In genomic region chr13:40194204-40194806, GRCh38 we compare ENCODE assay signal across 18 cellular contexts.
A peak's percentile ranks its signal among the peaks of the same experiment; 100 is the strongest.
DNase-seq lines count a peak whose midpoint lies in the region; ATAC-seq, FAIRE-seq and TF ChIP-seq lines count a peak whose summit lies in the region.
"Had no signal": no experiment of that assay in that cellular context is flagged by ENCODE, and none has a peak within 500 bp of the region (broad histone marks: within the 10 kb centered on the region; RNA-seq: fewer than 3 reads in every experiment).

No MANE protein-coding gene starts in this region.

- H3K9me1 ChIP-seq in endothelial cell of umbilical vein (replicated peaks; ENCODE audit: control insufficient read depth, extremely low read depth, insufficient read depth, low read length) = no peaks in the 10 kb centered on the region

- peak; percentile 72 for TF ChIP-seq POLR2A in endothelial cell of umbilical vein (IDR thresholded peaks at IDR 0.05; ENCODE audit: low read depth, low read length)

- H3K9me3 Mint-ChIP-seq in stimulated activated effector memory CD8-positive, alpha-beta T cell treated with anti-CD3 and anti-CD28 coated beads, Interleukin-12 subunit alpha, Interleukin-12 subunit beta, amount 100 ng/mL, for 72 hours = no peaks in the 10 kb centered on the region
- H3K9me3 Mint-ChIP-seq: activated naive CD4-positive, alpha-beta T cell treated with anti-CD3 and anti-CD28 coated beads for 36 hours; H9; immature natural killer cell; naive B cell; type B pancreatic cell; WTC11 had no signal

- H3K4me2 ChIP-seq in endothelial cell of umbilical vein (ENCODE audit: insufficient read depth, low read length) = peak overlapping the region; percentile 67
- no peak overlapping the region for H3K4me2 ChIP-seq in smooth muscle cell

- H3K36me3 ChIP-seq in MG63 (no peaks in the 10 kb centered on the region), endothelial cell of umbilical vein (ENCODE audit: control insufficient read depth in 2 of 2, extremely low read depth in 1 of 2, insufficient read depth in 2 of 2, low read length in 2 of 2) (no peaks in the 10 kb centered on the region), smooth muscle cell (ENCODE audit: low read depth) (no peaks in the 10 kb centered on the region)

- no peak for TF ChIP-seq CTCF in endothelial cell of umbilical vein (IDR thresholded peaks at IDR 0.05; ENCODE audit: extremely low read depth in 1 of 2, insufficient read depth in 1 of 2, low read depth in 1 of 2, low read length in 2 of 2)
- no peak for TF ChIP-seq CTCF in smooth muscle cell (IDR thresholded peaks at IDR 0.05; ENCODE audit: borderline replicate concordance, insufficient read depth, poor library complexity, severe bottlenecking)

- POLR2A ChIA-PET in endothelial cell of umbilical vein (lab: Charles Lee) = interaction anchor here (1.0 to 1.4 kb wide), 5 partner anchors 12 to 487 kb away, joined by 3 to 5 read pairs (median 4); no protein-coding TSS in a partner anchor

- no peaks in the 10 kb centered on the region for H3K27me3 ChIP-seq in MG63
- H3K27me3 ChIP-seq in endothelial cell of umbilical vein (ENCODE audit: control insufficient read depth in 2 of 2, insufficient read depth in 2 of 2, low read length in 2 of 2) = no peaks in the 10 kb centered on the region
- no peaks in the 10 kb centered on the region for H3K27me3 ChIP-seq in smooth muscle cell (ENCODE audit: low read depth)

- DNase-seq in MG63 (peak; percentile 26), endothelial cell of umbilical vein (ENCODE audit: low read depth, low spot score) (peak; percentile 98), lung microvascular endothelial cell (ENCODE audit: low read depth in 2 of 2) (peak; percentile 89 to 97), foreskin melanocyte (no peak), NK-92 (lab: John Stamatoyannopoulos, UW; ENCODE audit: unreplicated experiment) (no peak), smooth muscle cell (lab: John Stamatoyannopoulos, UW; ENCODE audit: unreplicated experiment) (no peak), cortex of kidney (lab: John Stamatoyannopoulos, UW) (no peak)
- no peak for DNase-seq in stimulated activated effector memory CD8-positive, alpha-beta T cell treated with anti-CD3 and anti-CD28 coated beads, Interleukin-12 subunit alpha, Interleukin-12 subunit beta, amount 100 ng/mL, for 72 hours (ENCODE audit: low spot score in 2 of 2)
- DNase-seq: activated naive CD4-positive, alpha-beta T cell treated with anti-CD3 and anti-CD28 coated beads for 36 hours; DMS153; H9; immature natural killer cell; naive B cell; NCI-H1105 treated with DMSO at 0.1 percent for 48 hours; SW 1271 had no signal

- CTCF ChIA-PET in endothelial cell of umbilical vein (lab: Charles Lee) = interaction anchor here (0.7 to 2.4 kb wide), 15 partner anchors 10 to 490 kb away, joined by 3 to 15 read pairs (median 3); no protein-coding TSS in a partner anchor

- H3K9me3 ChIP-seq in MG63 = no peaks in the 10 kb centered on the region
- no peaks in the 10 kb centered on the region for H3K9me3 ChIP-seq in endothelial cell of umbilical vein (replicated peaks; ENCODE audit: control insufficient read depth, insufficient read depth, low read length)
- H3K9me3 ChIP-seq in smooth muscle cell (replicated peaks; ENCODE audit: low read depth) = no peaks in the 10 kb centered on the region

- no peak for ATAC-seq in stimulated activated effector memory CD8-positive, alpha-beta T cell treated with anti-CD3 and anti-CD28 coated beads, Interleukin-12 subunit alpha, Interleukin-12 subunit beta, amount 100 ng/mL, for 72 hours
- ATAC-seq: WTC11 had no signal

- peak overlapping the region; percentile 98 for H3K27ac ChIP-seq in endothelial cell of umbilical vein (ENCODE audit: insufficient read depth, low read depth, low read length)
- no peak overlapping the region for H3K27ac ChIP-seq in smooth muscle cell (ENCODE audit: low read depth)

- no peak overlapping the region for H3K4me3 ChIP-seq in MG63
- H3K4me3 ChIP-seq in endothelial cell of umbilical vein (replicated peaks in 1 of 3; ENCODE audit: insufficient read depth in 1 of 3, low read depth in 1 of 3, low read length in 3 of 3) = no peak overlapping the region
- H3K4me3 ChIP-seq in smooth muscle cell = no peak overlapping the region

- H3K9ac ChIP-seq in endothelial cell of umbilical vein (replicated peaks; ENCODE audit: extremely low read depth, insufficient read depth, low read length) = peak overlapping the region; percentile 89
- no peak overlapping the region for H3K9ac ChIP-seq in smooth muscle cell (ENCODE audit: low read depth)

- H3K36me3 Mint-ChIP-seq in stimulated activated effector memory CD8-positive, alpha-beta T cell treated with anti-CD3 and anti-CD28 coated beads, Interleukin-12 subunit alpha, Interleukin-12 subunit beta, amount 100 ng/mL, for 72 hours = no peaks in the 10 kb centered on the region
- H3K36me3 Mint-ChIP-seq: immature natural killer cell, naive B cell, type B pancreatic cell, WTC11 had no signal

- WGBS in smooth muscle cell (ENCODE audit: low lambda C conversion rate) = 85% methylated on average over 9 of the region's 9 CpGs

- H3K27ac Mint-ChIP-seq in stimulated activated effector memory CD8-positive, alpha-beta T cell treated with anti-CD3 and anti-CD28 coated beads, Interleukin-12 subunit alpha, Interleukin-12 subunit beta, amount 100 ng/mL, for 72 hours = peak overlapping the region; percentile 9
- H3K27ac Mint-ChIP-seq: activated naive CD4-positive, alpha-beta T cell treated with anti-CD3 and anti-CD28 coated beads for 36 hours; B cell; H9; immature natural killer cell; type B pancreatic cell; WTC11 had no signal

- H3K4me1 ChIP-seq in endothelial cell of umbilical vein (ENCODE audit: control insufficient read depth, extremely low read depth, insufficient read depth, low read length) = peaks cover 53% of the 10 kb centered on the region
- H3K4me1 ChIP-seq in smooth muscle cell (ENCODE audit: low read depth) = peaks cover 22% of the 10 kb centered on the region

- H3K4me1 Mint-ChIP-seq in stimulated activated effector memory CD8-positive, alpha-beta T cell treated with anti-CD3 and anti-CD28 coated beads, Interleukin-12 subunit alpha, Interleukin-12 subunit beta, amount 100 ng/mL, for 72 hours = peaks cover 17% of the 10 kb centered on the region

- no peaks in the 10 kb centered on the region for H3K79me2 ChIP-seq in endothelial cell of umbilical vein (ENCODE audit: control insufficient read depth, insufficient read depth, low read length)
- H3K79me2 ChIP-seq in smooth muscle cell (ENCODE audit: low read depth) = no peaks in the 10 kb centered on the region

- H4K20me1 ChIP-seq in endothelial cell of umbilical vein (replicated peaks; ENCODE audit: control insufficient read depth, extremely low read depth, insufficient read depth, low read length) = no peaks in the 10 kb centered on the region
- no peaks in the 10 kb centered on the region for H4K20me1 ChIP-seq in smooth muscle cell (ENCODE audit: low read depth)

- H2AFZ ChIP-seq in endothelial cell of umbilical vein (ENCODE audit: low read depth, low read length) = peak overlapping the region; percentile 33
- H2AFZ ChIP-seq in smooth muscle cell (ENCODE audit: low read depth) = no peak overlapping the region

- dilution Hi-C loops in endothelial cell of umbilical vein (cut with MboI; ENCODE audit: extremely low pct_ligation_motif_present, low sequenced_read_pairs) = no loop called here

- FAIRE-seq in endothelial cell of umbilical vein (lab: Jason Lieb, UNC) = peak; percentile 88

- intact Hi-C loops in endothelial cell of umbilical vein (cut with micrococcal nuclease) = loop anchor here (1.0 to 5.0 kb wide), 22 partner anchors 12 to 487 kb away; no protein-coding TSS in a partner anchor

- peaks cover 13% of the 10 kb centered on the region for H3F3A ChIP-seq in smooth muscle cell (ENCODE audit: low read depth)

- no TSS peak for BruUV-seq in endothelial cell of umbilical vein (replicated peaks; lab: Mats Ljungman, UMichigan)

- no peak overlapping the region for H3K4me3 Mint-ChIP-seq in stimulated activated effector memory CD8-positive, alpha-beta T cell treated with anti-CD3 and anti-CD28 coated beads, Interleukin-12 subunit alpha, Interleukin-12 subunit beta, amount 100 ng/mL, for 72 hours
- H3K4me3 Mint-ChIP-seq: activated naive CD4-positive, alpha-beta T cell treated with anti-CD3 and anti-CD28 coated beads for 36 hours; B cell; H9; immature natural killer cell; naive B cell; type B pancreatic cell; WTC11 had no signal

TF ChIP-seq in endothelial cell of umbilical vein, 7 proteins besides CTCF, POLR2A, EP300 and RAD21:
- TF ChIP-seq MAX (IDR thresholded peaks at IDR 0.05; ENCODE audit: insufficient read depth, insufficient read length) (peak; percentile 36), EZH2 (IDR thresholded peaks at IDR 0.05; ENCODE audit: borderline replicate concordance, low read depth, low read length, severe bottlenecking) (no peak), JUN (IDR thresholded peaks at IDR 0.05; ENCODE audit: borderline replicate concordance, insufficient read depth, insufficient read length, low read depth) (peak; percentile 88), POLR2AphosphoS5 (IDR thresholded peaks at IDR 0.05; ENCODE audit: insufficient read depth, low read depth, low read length) (peak; percentile 80), GATA2 (IDR thresholded peaks at IDR 0.05; ENCODE audit: insufficient read depth, insufficient read length, low read depth, low read length) (peak; percentile 86), MYC (IDR thresholded peaks at IDR 0.05; ENCODE audit: low read depth, low read length) (no peak), FOS (IDR thresholded peaks at IDR 0.05; ENCODE audit: borderline replicate concordance, insufficient read depth, low read length) (peak; percentile 92)

Comparison
In these comparisons a context has a peak if more than half of its experiments do, and no peak if none do; other contexts are left out.
1. DNase-seq: peak in MG63 (single experiment), endothelial cell of umbilical vein (single experiment) and lung microvascular endothelial cell (2 of 2); none in stimulated activated effector memory CD8-positive, alpha-beta T cell treated with anti-CD3 and anti-CD28 coated beads, Interleukin-12 subunit alpha, Interleukin-12 subunit beta, amount 100 ng/mL, for 72 hours (0 of 2), foreskin melanocyte (single experiment), NK-92 (single experiment), smooth muscle cell (single experiment) and cortex of kidney (single experiment).